Comparison of ENCODE assay signal across 35 cellular contexts in the genomic region with DNA sequence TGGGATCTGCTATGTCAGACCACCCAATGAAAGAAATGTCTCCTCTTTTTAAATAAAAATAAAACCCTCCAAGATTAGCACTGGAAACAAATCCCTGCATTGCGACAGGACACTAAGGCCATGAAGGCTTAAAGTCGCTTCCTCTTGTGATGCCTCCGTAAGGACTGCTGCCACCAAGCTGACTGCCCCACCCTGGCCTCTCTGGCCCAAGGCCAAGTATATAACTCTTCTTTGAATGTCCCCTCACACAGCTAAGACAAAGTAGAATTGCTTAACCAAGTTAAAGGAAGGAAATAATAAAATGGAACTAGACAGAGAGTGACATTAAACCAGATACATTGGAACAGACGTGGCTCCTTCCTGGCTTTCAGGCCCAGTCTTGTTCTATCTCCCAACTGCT. TPM values are rescaled to one million over a fixed set of nuclear protein-coding genes. Genes with fewer than 3 reads are reported as not detected.
DNase-seq lines count a peak whose midpoint lies in the region; ATAC-seq and TF ChIP-seq lines count a peak whose summit lies in the region.
"Had no signal": no experiment of that assay in that cellular context is flagged by ENCODE, and none has a peak within 500 bp of the region (broad histone marks: within the 10 kb centered on the region; RNA-seq: fewer than 3 reads in every experiment).

No MANE protein-coding gene starts in this region.

- ATAC-seq in left colon, result peak; percentile 75
- ATAC-seq: activated CD8-positive, alpha-beta T cell treated with anti-CD3 and anti-CD28 coated beads, Interleukin-2, amount 10 ng/mL, durations not matched to agents 7 days and 5 days; GM12878; stimulated activated naive CD8-positive, alpha-beta T cell treated with anti-CD3 and anti-CD28 coated beads, Interleukin-15, amount 100 ng/mL, for 72 hours had no signal

- intact Hi-C loops in left colon (cut with DNase I, micrococcal nuclease) (no loop called here), sigmoid colon (cut with DNase I) (no loop called here)

- no peak for TF ChIP-seq EP300 in sigmoid colon (IDR thresholded peaks at IDR 0.05)

- no peaks in the 10 kb centered on the region for H3K4me1 ChIP-seq in sigmoid colon
- H3K4me1 ChIP-seq: BE2C, esophagus squamous epithelium, thyroid gland, vagina had no signal

- TF ChIP-seq CTCF in foreskin fibroblast (IDR thresholded peaks at IDR 0.05; ENCODE audit: low read depth, low read length) (no peak), sigmoid colon (IDR thresholded peaks at IDR 0.05) (no peak)

- in situ Hi-C loops in KBM-7 (cut with MboI; ENCODE audit: low pct_unique_long_range_greater_than_20kb, low sequenced_read_pairs), result no loop called here

- WGBS in sigmoid colon, 2 donors, result 72 to 75% methylated on average over 4 of the region's 4 CpGs

- no peaks in the 10 kb centered on the region for H3K9me3 ChIP-seq in sigmoid colon
- H3K9me3 ChIP-seq: BE2C, esophagus squamous epithelium, heart right ventricle, ovary, spleen, thyroid gland, vagina had no signal

- TF ChIP-seq POLR2A in sigmoid colon (IDR thresholded peaks at IDR 0.05), result no peak

- H3K27ac ChIP-seq in sigmoid colon, result no peak overlapping the region
- H3K27ac ChIP-seq: brain microvascular endothelial cell, esophagus squamous epithelium, ovary, thyroid gland, vagina had no signal

- H3K4me3 ChIP-seq in foreskin fibroblast (ENCODE audit: low read depth in 1 of 2, low read length in 2 of 2) (no peak overlapping the region), sigmoid colon (no peak overlapping the region)
- H3K4me3 ChIP-seq: esophagus squamous epithelium, GM12878, heart right ventricle, ovary, spleen, thyroid gland, vagina had no signal

- no peaks in the 10 kb centered on the region for H3K36me3 ChIP-seq in sigmoid colon
- H3K36me3 ChIP-seq: BE2C, brain microvascular endothelial cell, esophagus squamous epithelium, heart right ventricle, ovary, spleen, thyroid gland, vagina had no signal

- no peaks in the 10 kb centered on the region for H3K27me3 ChIP-seq in sigmoid colon
- H3K27me3 ChIP-seq: BE2C, brain microvascular endothelial cell, esophagus squamous epithelium, ovary, spleen, thyroid gland, vagina had no signal

- DNase-seq in AML-193 (lab: John Stamatoyannopoulos, UW) (peak; percentile 52 to 53), KBM-7 (peak; percentile 29), NOMO-1 treated with dmso at 0.1 percent for 144 hours (lab: John Stamatoyannopoulos, UW; ENCODE audit: unreplicated experiment) (peak; percentile 95), left colon (no peak), foreskin fibroblast (no peak), sigmoid colon (no peak), superior temporal gyrus (ENCODE audit: extremely low spot score) (no peak), pons (ENCODE audit: low spot score) (no peak)
- DNase-seq: ACHN; activated CD8-positive, alpha-beta T cell treated with anti-CD3 and anti-CD28 coated beads, Interleukin-2, amount 10 ng/mL, durations not matched to agents 7 days and 5 days; activated naive CD4-positive, alpha-beta T cell treated with anti-CD3 and anti-CD28 coated beads, Interleukin-2, amount 50 U/mL, for 16 hours; amniotic stem cell; BE2C; brain microvascular endothelial cell; DMS 273 treated with DMSO at 0.1 percent for 48 hours; EL; esophagus squamous epithelium; foreskin melanocyte; H9; heart right ventricle; mammary epithelial cell; NCI-H1092 treated with DMSO at 0.1 percent for 48 hours; NCI-H187; NCI-H2171; nephron progenitor cell; ovary; spleen; stimulated activated CD4-positive, alpha-beta T cell treated with anti-CD3 and anti-CD28 coated beads, Interleukin-2, amount 100 ng/mL, for 24 hours; stimulated activated naive CD8-positive, alpha-beta T cell treated with anti-CD3 and anti-CD28 coated beads, Interleukin-15, amount 100 ng/mL, for 72 hours; thyroid gland had no signal

RNA-seq across cellular contexts. Expression of a gene that starts 7.5 kb away (rescaled TPM):
- 1 to 10 TPM; 1.8 to 2.5 TPM for total RNA-seq in left colon
- total RNA-seq in sigmoid colon, result 1 to 10 TPM in 2 of 4 donors, under 1 TPM in 1, not detected in 1; 0.95 to 1.3 (median 1.1) TPM
- 1 to 10 TPM in 2 of 3 donors, not detected in 1; 1.8 to 7.4 TPM for polyA plus RNA-seq in sigmoid colon
- total RNA-seq: kidney epithelial cell, NCI-H460 had no signal

RNA-seq across cellular contexts. Expression of a gene that starts 19.8 kb away (rescaled TPM):
- 100 to 1,000 TPM; 176 to 228 TPM for total RNA-seq in left colon
- total RNA-seq in sigmoid colon, result 1 to 10 TPM in 1 of 4 donors, under 1 TPM in 2, not detected in 1; 0.36 to 3.0 (median 0.49) TPM
- 10 to 100 TPM; 54.6 to 79.3 (median 66.9) TPM for polyA plus RNA-seq in sigmoid colon
- total RNA-seq: activated CD8-positive, alpha-beta T cell treated with anti-CD3 and anti-CD28 coated beads, Interleukin-2, amount 10 ng/mL, durations not matched to agents 7 days and 5 days; H9; LHCN-M2; mammary epithelial cell; NCI-H460 had no signal
- polyA plus RNA-seq: mammary epithelial cell had no signal

RNA-seq across cellular contexts. Expression of a gene that starts 29.9 kb away (rescaled TPM):
- 1 to 10 TPM; 8.6 to 9.6 TPM for total RNA-seq in left colon
- total RNA-seq in sigmoid colon, result 1 to 10 TPM; 4.6 to 9.7 (median 7.6) TPM
- polyA plus RNA-seq in sigmoid colon, result 10 to 100 TPM in 1 of 3 donors, 1 to 10 TPM in 2; 2.3 to 14.9 (median 3.6) TPM
- polyA plus RNA-seq: mammary epithelial cell had no signal

RNA-seq across cellular contexts. Expression of a gene that starts 58.5 kb away (rescaled TPM):
- total RNA-seq in left colon, result 1 to 10 TPM; 7.4 to 8.7 TPM
- total RNA-seq in sigmoid colon, result 1 to 10 TPM; 2.3 to 7.1 (median 5.2) TPM
- 10 to 100 TPM; 12.6 to 23.8 (median 15.6) TPM for polyA plus RNA-seq in sigmoid colon

RNA-seq across cellular contexts. Expression of a gene that starts 58.7 kb away (rescaled TPM):
- 100 to 1,000 TPM; 207 to 293 TPM for total RNA-seq in left colon
- total RNA-seq in sigmoid colon, result 1 to 10 TPM; 2.5 to 7.2 (median 4.3) TPM
- 10 to 100 TPM; 13.2 to 62.2 (median 24.7) TPM for polyA plus RNA-seq in sigmoid colon

Comparison
In these comparisons a context has a peak if more than half of its experiments do, and no peak if none do; other contexts are left out.
1. DNase-seq: peak in AML-193 (2 of 2), KBM-7 (single experiment) and NOMO-1 treated with dmso at 0.1 percent for 144 hours (single experiment); none in left colon (0 of 2), foreskin fibroblast (0 of 2), sigmoid colon (single experiment), superior temporal gyrus (single experiment) and pons (single experiment).
2. RNA of a gene that starts 19.8 kb away (total RNA-seq): 176 to 228 TPM in left colon; 0.36 to 3.0 TPM in sigmoid colon; every median in the first group is over 10 times any median in the second.